In genomic region chr4:100823066-100823992, GRCh38 we compare ENCODE assay signal across 1 cellular context.
A peak's percentile ranks its signal among the peaks of the same experiment; 100 is the strongest.
TF ChIP-seq lines count a peak whose summit lies in the region.

No MANE protein-coding gene starts in this region.

TF ChIP-seq in HepG2, 621 proteins besides CTCF, POLR2A, EP300 and RAD21 (continued from another document and continues in another):
- TF ChIP-seq ZNF512 (CRISPR knock-in tag; IDR thresholded peaks at IDR 0.05): no peak
- no peak for TF ChIP-seq SAFB2 (CRISPR knock-in tag; IDR thresholded peaks at IDR 0.05; ENCODE audit: borderline replicate concordance, low read depth)
- no peak for TF ChIP-seq ONECUT2 (CRISPR knock-in tag; IDR thresholded peaks at IDR 0.05)
- no peak for TF ChIP-seq GABPA (IDR thresholded peaks at IDR 0.05; ENCODE audit: low read depth, low read length)
- TF ChIP-seq GABPA (CRISPR knock-in tag; IDR thresholded peaks at IDR 0.05; ENCODE audit: low read depth): peak; percentile 45
- TF ChIP-seq CBFB (CRISPR knock-in tag; IDR thresholded peaks at IDR 0.05): no peak
- TF ChIP-seq PRDM10 (CRISPR knock-in tag; IDR thresholded peaks at IDR 0.05; ENCODE audit: low read depth): peak; percentile 60; the same call in 1 of the 2 replicates
- TF ChIP-seq ZNF234 (CRISPR knock-in tag; conservative IDR thresholded peaks at IDR 0.05): no peak
- TF ChIP-seq PRPF4 (IDR thresholded peaks at IDR 0.05; ENCODE audit: low read depth, low read length, poor library complexity, severe bottlenecking): no peak
- no peak for TF ChIP-seq SIX4 (CRISPR knock-in tag; IDR thresholded peaks at IDR 0.05)
- TF ChIP-seq PRDM4 (CRISPR knock-in tag; IDR thresholded peaks at IDR 0.05; ENCODE audit: borderline replicate concordance): no peak
- no peak for TF ChIP-seq THRA (CRISPR knock-in tag; IDR thresholded peaks at IDR 0.05; ENCODE audit: borderline replicate concordance)
- no peak for TF ChIP-seq SETDB1 (CRISPR knock-in tag; IDR thresholded peaks at IDR 0.05; ENCODE audit: borderline replicate concordance)
- TF ChIP-seq ZNF484 (CRISPR knock-in tag; IDR thresholded peaks at IDR 0.05; ENCODE audit: borderline replicate concordance, low read depth): no peak
- no peak for TF ChIP-seq NRL (CRISPR knock-in tag; IDR thresholded peaks at IDR 0.05; ENCODE audit: borderline replicate concordance)
- TF ChIP-seq ATF7-NPFF (CRISPR knock-in tag; IDR thresholded peaks at IDR 0.05; ENCODE audit: low read depth): no peak
- no peak for TF ChIP-seq ZNF704 (CRISPR knock-in tag; IDR thresholded peaks at IDR 0.05; ENCODE audit: borderline replicate concordance)
- no peak for TF ChIP-seq PTBP1 (IDR thresholded peaks at IDR 0.05; ENCODE audit: low read depth, low read length, poor library complexity, severe bottlenecking)
- no peak for TF ChIP-seq GATA4 (IDR thresholded peaks at IDR 0.05; ENCODE audit: borderline replicate concordance, low read depth)
- TF ChIP-seq ZNF382 (CRISPR knock-in tag; IDR thresholded peaks at IDR 0.05; ENCODE audit: borderline replicate concordance): no peak
- TF ChIP-seq HOXD1 (CRISPR knock-in tag; IDR thresholded peaks at IDR 0.05): no peak
- no peak for TF ChIP-seq ZNF124 (CRISPR knock-in tag; IDR thresholded peaks at IDR 0.05)
- peak; percentile 34; the same call in 1 of the 2 replicates for TF ChIP-seq NR2C2 (CRISPR knock-in tag; IDR thresholded peaks at IDR 0.05; ENCODE audit: borderline replicate concordance)
- no peak for TF ChIP-seq ZNF333 (CRISPR knock-in tag; IDR thresholded peaks at IDR 0.05; ENCODE audit: borderline replicate concordance)
- TF ChIP-seq ZNF414 (CRISPR knock-in tag; IDR thresholded peaks at IDR 0.05): no peak
- TF ChIP-seq SALL1 (CRISPR knock-in tag; IDR thresholded peaks at IDR 0.05): peak; percentile 37; the same call in 1 of the 2 replicates
- no peak for TF ChIP-seq HOXA3 (CRISPR knock-in tag; IDR thresholded peaks at IDR 0.05)
- TF ChIP-seq SP4 (CRISPR knock-in tag; IDR thresholded peaks at IDR 0.05): no peak
- no peak; the same call in 1 of the 2 replicates for TF ChIP-seq SOX5 (CRISPR knock-in tag; IDR thresholded peaks at IDR 0.05; ENCODE audit: borderline replicate concordance)
- TF ChIP-seq XRCC5 (optimal IDR thresholded peaks at IDR 0.05; ENCODE audit: low read length): no peak
- TF ChIP-seq CSRNP1 (CRISPR knock-in tag; IDR thresholded peaks at IDR 0.05): no peak
- no peak for TF ChIP-seq LRRFIP1 (CRISPR knock-in tag; conservative IDR thresholded peaks at IDR 0.05)
- no peak for TF ChIP-seq ZNF580 (CRISPR knock-in tag; IDR thresholded peaks at IDR 0.05; ENCODE audit: borderline replicate concordance, low read depth)
- 0 out of 2 replicates have a peak, but pooled peaks have one; percentile 26 for TF ChIP-seq ZNF609 (CRISPR knock-in tag; IDR thresholded peaks at IDR 0.05; ENCODE audit: borderline replicate concordance)
- no peak for TF ChIP-seq ZNF337 (CRISPR knock-in tag; IDR thresholded peaks at IDR 0.05; ENCODE audit: borderline replicate concordance, low read depth)
- no peak for TF ChIP-seq XBP1 (CRISPR knock-in tag; IDR thresholded peaks at IDR 0.05)
- no peak for TF ChIP-seq SIN3B (IDR thresholded peaks at IDR 0.05; ENCODE audit: low read length)
- no peak for TF ChIP-seq ISX (CRISPR knock-in tag; conservative IDR thresholded peaks at IDR 0.05)
- peak; percentile 55 for TF ChIP-seq MAFF (IDR thresholded peaks at IDR 0.05; ENCODE audit: low read depth, low read length)
- TF ChIP-seq CEBPG (CRISPR knock-in tag; IDR thresholded peaks at IDR 0.05): no peak
- TF ChIP-seq ELF4 (CRISPR knock-in tag; IDR thresholded peaks at IDR 0.05; ENCODE audit: borderline replicate concordance): no peak
- TF ChIP-seq MAFG (CRISPR knock-in tag; IDR thresholded peaks at IDR 0.05): no peak
